Comparison of ENCODE assay signal across 24 cellular contexts in genomic region chr1:156945881-156946661, GRCh38. TPM values are rescaled to one million over a fixed set of nuclear protein-coding genes. Genes with fewer than 3 reads are reported as not detected.
A peak's percentile ranks its signal among the peaks of the same experiment; 100 is the strongest.
DNase-seq lines count a peak whose midpoint lies in the region; ATAC-seq, FAIRE-seq and TF ChIP-seq lines count a peak whose summit lies in the region.
"Had no signal": no experiment of that assay in that cellular context is flagged by ENCODE, and none has a peak within 500 bp of the region (broad histone marks: within the 10 kb centered on the region; RNA-seq: fewer than 3 reads in every experiment).

No MANE protein-coding gene starts in this region.

- H3K9ac ChIP-seq in HCT116 (ENCODE audit: low read length) = no peak overlapping the region
- no peak overlapping the region for H3K9ac ChIP-seq in K562 (ENCODE audit: insufficient read depth in 1 of 2, low read depth in 2 of 2, low read length in 2 of 2)
- H3K9ac ChIP-seq: BLaER1, parathyroid adenoma had no signal

- RAD21 ChIA-PET in HCT116 (lab: Charles Lee; ENCODE audit: low non-redundant PET in 1 of 2, low total read pairs in 2 of 2, uncharacterized antibody in 2 of 2, unreplicated experiment in 2 of 2) = no interaction called here

- FAIRE-seq in K562 (lab: Jason Lieb, UNC) = no peak
- FAIRE-seq: RCC 7860 had no signal

- ATAC-seq in HCT116 = peak; percentile 51; the same call in 1 of the 2 replicates
- ATAC-seq in K562 = no peak
- ATAC-seq in heart right ventricle = no peak
- no peak for ATAC-seq in GM21529 (IDR thresholded peaks at IDR 0.05; ENCODE audit: unreplicated experiment)
- ATAC-seq: activated naive CD8-positive, alpha-beta T cell treated with anti-CD3 and anti-CD28 coated beads, Interleukin-2, amount 50 U/mL, for 24 hours; left ventricle myocardium superior; stimulated activated effector memory CD8-positive, alpha-beta T cell treated with anti-CD3 and anti-CD28 coated beads, Interleukin-12 subunit alpha, Interleukin-12 subunit beta, amount 100 ng/mL, for 72 hours had no signal

- H4K20me1 ChIP-seq in HCT116 (ENCODE audit: insufficient read depth) (no peaks in the 10 kb centered on the region), K562 (replicated peaks; ENCODE audit: control insufficient read depth, insufficient read depth, low read length) (no peaks in the 10 kb centered on the region)
- H4K20me1 ChIP-seq: BLaER1 had no signal

- in situ Hi-C loops in K562 (cut with MboI) = no loop called here

- TF ChIP-seq POLR2A in HCT116 (IDR thresholded peaks at IDR 0.05; ENCODE audit: borderline replicate concordance, extremely low read depth, insufficient read depth, insufficient read length) (no peak), K562 (conservative IDR thresholded peaks at IDR 0.05) (no peak)

- TF ChIP-seq EP300 in K562 (IDR thresholded peaks at IDR 0.05; ENCODE audit: low read length) = no peak

- BruUV-seq in HCT116 (replicated peaks; lab: Mats Ljungman, UMichigan) (no TSS peak), K562 (replicated peaks; lab: Mats Ljungman, UMichigan) (no TSS peak)

- H3K4me1 ChIP-seq in HCT116 (ENCODE audit: control insufficient read depth in 1 of 2, insufficient read depth in 2 of 2, low read length in 2 of 2) = peaks cover 0 to 7% of the 10 kb centered on the region in 2 experiments; a peak in 1 of 4 replicates
- no peaks in the 10 kb centered on the region; a peak in 1 of 5 replicates for H3K4me1 ChIP-seq in K562 (replicated peaks in 1 of 2; ENCODE audit: control insufficient read depth in 2 of 2, insufficient read depth in 2 of 2, low read length in 2 of 2)
- H3K4me1 ChIP-seq in heart right ventricle = no peaks in the 10 kb centered on the region
- H3K4me1 ChIP-seq: BLaER1, parathyroid adenoma, tibial artery had no signal

- DNase-seq in HCT116 (ENCODE audit: low read depth, low spot score) (peak; percentile 24), NCI-H187 treated with DMSO at 0.1 percent for 48 hours (lab: John Stamatoyannopoulos, UW) (peak; percentile 18), K562 (ENCODE audit: extremely low read depth in 1 of 4, low spot score in 3 of 4) (no peak), mesenteric fat pad (ENCODE audit: low spot score) (peak; percentile 65), heart right ventricle (no peak)
- DNase-seq in stimulated activated CD8-positive, alpha-beta memory T cell treated with anti-CD3 and anti-CD28 coated beads, Interleukin-4, amount 100 ng/mL, for 48 hours = no peak
- DNase-seq: activated CD4-positive, alpha-beta memory T cell treated with anti-CD3 and anti-CD28 coated beads, Interleukin-2, amount 10 ng/mL, durations not matched to agents 7 days and 5 days; activated naive CD8-positive, alpha-beta T cell treated with anti-CD3 and anti-CD28 coated beads, Interleukin-2, amount 50 U/mL, for 24 hours; central memory CD4-positive, alpha-beta T cell; foreskin melanocyte; KBM-7; left ventricle myocardium superior; naive B cell; NCI-H1092 treated with DMSO at 0.1 percent for 48 hours; NCI-H526; SW 1271 had no signal

- intact Hi-C loops in HCT116 (cut with micrococcal nuclease) = no loop called here
- intact Hi-C loops in K562 (cut with micrococcal nuclease) = no loop called here
- intact Hi-C loops in heart right ventricle (cut with DNase I) = no loop called here

- POLR2A ChIA-PET in HCT116 (lab: Charles Lee) (no interaction called here), K562 (lab: Yijun Ruan, JAX) (interaction anchor here (0.6 to 1.6 kb wide), 3 partner anchors 9 to 15 kb away, joined by 3 to 5 read pairs (median 4); no protein-coding TSS in a partner anchor)

- H3K36me3 ChIP-seq in HCT116 (ENCODE audit: control insufficient read depth in 1 of 2, insufficient read depth in 2 of 2, low read length in 2 of 2) = peaks cover 18 to 31% of the 10 kb centered on the region in 2 experiments; a peak in 3 of 4 replicates
- H3K36me3 ChIP-seq in K562 (ENCODE audit: control insufficient read depth, insufficient read depth, low read length) = peaks cover 61% of the 10 kb centered on the region; the same call in 2 of the 3 replicates
- peaks cover 0 to 100% (median 77%) of the 10 kb centered on the region in 9 donors for H3K36me3 ChIP-seq in heart right ventricle

- H3K27me3 ChIP-seq in HCT116 (ENCODE audit: insufficient read depth, low read length) = no peaks in the 10 kb centered on the region
- no peaks in the 10 kb centered on the region for H3K27me3 ChIP-seq in K562 (ENCODE audit: control insufficient read depth in 2 of 2, insufficient read depth in 2 of 2, low read length in 2 of 2)
- no peaks in the 10 kb centered on the region for H3K27me3 ChIP-seq in heart right ventricle
- H3K27me3 ChIP-seq: BLaER1, tibial artery had no signal

- no peaks in the 10 kb centered on the region for H3K9me1 ChIP-seq in K562 (ENCODE audit: control insufficient read depth, insufficient read depth, low read length)

- TF ChIP-seq CTCF in HCT116 (IDR thresholded peaks at IDR 0.05 in 2 of 3, conservative IDR thresholded peaks at IDR 0.05 in 1 of 3; ENCODE audit: borderline replicate concordance in 1 of 3, insufficient read depth in 1 of 3, low read depth in 2 of 3, low read length in 2 of 3) = no peak
- TF ChIP-seq CTCF in K562 (IDR thresholded peaks at IDR 0.05 in 2 of 3, conservative IDR thresholded peaks at IDR 0.05 in 1 of 3; ENCODE audit: insufficient read depth in 2 of 3, low read depth in 1 of 3, low read length in 3 of 3) = no peak
- TF ChIP-seq CTCF in heart right ventricle (IDR thresholded peaks at IDR 0.05) = no peak

- no peak overlapping the region for H3K4me3 ChIP-seq in HCT116 (replicated peaks in 1 of 2; ENCODE audit: low read depth in 1 of 2, low read length in 2 of 2)
- no peak overlapping the region for H3K4me3 ChIP-seq in K562
- H3K4me3 ChIP-seq in heart right ventricle = no peak overlapping the region
- H3K4me3 ChIP-seq: BLaER1, smooth muscle cell, tibial artery had no signal

- H2AFZ ChIP-seq in HCT116 (ENCODE audit: low read depth, low read length, poor library complexity, severe bottlenecking) (no peak overlapping the region), K562 (ENCODE audit: low read depth, low read length) (no peak overlapping the region)
- H2AFZ ChIP-seq: parathyroid adenoma had no signal

- H3K4me2 ChIP-seq in HCT116 (ENCODE audit: low read length) (no peak overlapping the region), K562 (ENCODE audit: insufficient read depth, low read length) (no peak overlapping the region)
- H3K4me2 ChIP-seq: BLaER1, smooth muscle cell had no signal

- H3K9me3 ChIP-seq in HCT116 (ENCODE audit: control insufficient read depth in 1 of 2, insufficient read depth in 1 of 2, low read depth in 1 of 2, low read length in 2 of 2) (no peaks in the 10 kb centered on the region), K562 (replicated peaks; ENCODE audit: control insufficient read depth, insufficient read depth, low read depth, low read length) (no peaks in the 10 kb centered on the region), heart right ventricle (no peaks in the 10 kb centered on the region)
- H3K9me3 ChIP-seq: BLaER1, tibial artery had no signal

- CTCF ChIA-PET in HCT116 (lab: Charles Lee) (no interaction called here), K562 (lab: Yijun Ruan, JAX; ENCODE audit: low intra/inter-chr PET ratio) (no interaction called here)

- H3K27ac ChIP-seq in HCT116 (ENCODE audit: low read depth, low read length) = no peak overlapping the region
- H3K27ac ChIP-seq in K562 (ENCODE audit: extremely low read depth, low read depth, low read length) = no peak overlapping the region
- no peak overlapping the region for H3K27ac ChIP-seq in heart right ventricle
- H3K27ac ChIP-seq: BLaER1, parathyroid adenoma, tibial artery had no signal

- no peaks in the 10 kb centered on the region for H3K79me2 ChIP-seq in HCT116 (ENCODE audit: insufficient read depth, low read length)
- no peaks in the 10 kb centered on the region for H3K79me2 ChIP-seq in K562 (ENCODE audit: control insufficient read depth, insufficient read depth, low read length)
- H3K79me2 ChIP-seq: parathyroid adenoma had no signal

- no peaks in the 10 kb centered on the region for H3K9me2 ChIP-seq in HCT116 (ENCODE audit: insufficient read depth)

- TF ChIP-seq RAD21 in HCT116 (IDR thresholded peaks at IDR 0.05; ENCODE audit: low read depth) (no peak), K562 (CRISPR knock-in tag; conservative IDR thresholded peaks at IDR 0.05 in 1 of 2, IDR thresholded peaks at IDR 0.05 in 1 of 2) (no peak)

- WGBS in K562 (ENCODE audit: insufficient coverage, low coverage, missing lambda C conversion rate) = 77% methylated on average over 11 of the region's 11 CpGs
- WGBS in heart right ventricle, 2 donors = 73% methylated on average over 11 of the region's 11 CpGs

RNA-seq across cellular contexts. Expression of gene LRRC71, which starts 25.6 kb away (rescaled TPM):
- not detected for total RNA-seq in HCT116 (2021; ENCODE audit: unreplicated experiment)
- 0.15 and 0.16 TPM in 2 replicates for polyA plus RNA-seq in HCT116 (2012)
- 2.2 and 3.8 TPM in 2 replicates for total RNA-seq in K562 (2011; cell fraction: chromatin; rRNA removed; ENCODE audit: low replicate concordance)
- 2.5 and 4.9 TPM in 2 replicates for total RNA-seq in K562 (2011; cell fraction: nucleolus; rRNA removed)
- total RNA-seq in K562 (2011; cell fraction: nucleoplasm; rRNA removed) = 2.4 and 2.8 TPM in 2 replicates
- 0.64 TPM in 1 of 2 replicates, not detected in the other for total RNA-seq in K562 (2014; rRNA removed)
- 0.22 and 0.51 TPM in 2 replicates for total RNA-seq in K562 (2014; rRNA removed; fragmentation: Illumina TruSeq; extraction: Trizol)
- total RNA-seq in K562 (2015; rRNA removed; fragmentation: Illumina TruSeq; extraction: Trizol) = not detected in 2 replicates
- 0.45 and 1.2 TPM in 2 replicates for total RNA-seq in K562 (2021)
- 0.87 and 1.1 TPM in 2 replicates for polyA plus RNA-seq in K562 (2011; rRNA removed)
- 0.99 and 1.4 TPM in 2 replicates for polyA plus RNA-seq in K562 (2011; cell fraction: cytosol; rRNA removed)
- polyA plus RNA-seq in K562 (2011; cell fraction: nucleus; rRNA removed) = 2.4 and 4.3 TPM in 2 replicates
- 0.90 and 0.99 TPM in 2 replicates for polyA plus RNA-seq in K562 (2012)
- polyA plus RNA-seq in K562 (2014; fragmentation: Illumina TruSeq; extraction: Trizol) = 0.06 and 0.51 TPM in 2 replicates
- polyA plus RNA-seq in K562 (2014; fragmentation: Nextera tagmentation; extraction: Ambion mirVana) = under 1 TPM; 0.23 to 0.38 TPM
- 0.19 and 0.91 TPM in 2 replicates for polyA plus RNA-seq in K562 (2014; rRNA removed)
- 0.54 and 0.63 TPM in 2 replicates for polyA minus RNA-seq in K562 (2011; rRNA and poly(A)+ RNA removed)
- polyA minus RNA-seq in K562 (2011; cell fraction: cytosol; rRNA and poly(A)+ RNA removed) = 1.5 TPM in 1 of 2 replicates, not detected in the other
- 1.1 and 1.4 TPM in 2 replicates for polyA minus RNA-seq in K562 (2011; cell fraction: nucleus; rRNA and poly(A)+ RNA removed)
- total RNA-seq in mesenteric fat pad = 0.32 TPM
- under 1 TPM in 3 of 10 donors, not detected in 7; 0.15 to 0.38 (median 0.35) TPM for total RNA-seq in heart right ventricle
- polyA plus RNA-seq in heart right ventricle = under 1 TPM; 0.06 to 0.51 TPM
- total RNA-seq: activated CD4-positive, alpha-beta memory T cell treated with anti-CD3 and anti-CD28 coated beads, Interleukin-2, amount 10 ng/mL, durations not matched to agents 7 days and 5 days; activated T-helper 1 cell treated with anti-CD3 and anti-CD28 coated beads, Interleukin-12 subunit alpha, Interleukin-12 subunit beta, Interleukin-2, Interleukin-4 antibody, amounts not matched to agents 30 ng/mL and 10 ng/mL and 1 ng/mL, durations not matched to agents 14 hours and 24 hours and 36 hours; smooth muscle cell had no signal
- polyA plus RNA-seq: smooth muscle cell had no signal

RNA-seq across cellular contexts. Expression of gene PEAR1, which starts 52.6 kb away (rescaled TPM):
- total RNA-seq in HCT116 (2021; ENCODE audit: unreplicated experiment) = 10.8 TPM
- 11.2 and 15.5 TPM in 2 replicates for polyA plus RNA-seq in HCT116 (2012)
- total RNA-seq in K562 (2011; cell fraction: chromatin; rRNA removed; ENCODE audit: low replicate concordance) = 6.2 and 13.8 TPM in 2 replicates
- total RNA-seq in K562 (2011; cell fraction: nucleolus; rRNA removed) = 11.7 and 12.5 TPM in 2 replicates
- total RNA-seq in K562 (2011; cell fraction: nucleoplasm; rRNA removed) = 6.5 and 7.2 TPM in 2 replicates
- 6.4 and 12.7 TPM in 2 replicates for total RNA-seq in K562 (2014; rRNA removed)
- total RNA-seq in K562 (2014; rRNA removed; fragmentation: Illumina TruSeq; extraction: Trizol) = 2.5 and 2.6 TPM in 2 replicates
- 5.9 and 6.0 TPM in 2 replicates for total RNA-seq in K562 (2015; rRNA removed; fragmentation: Illumina TruSeq; extraction: Trizol)
- 5.2 and 6.1 TPM in 2 replicates for total RNA-seq in K562 (2021)
- polyA plus RNA-seq in K562 (2011; rRNA removed) = 13.9 and 16.6 TPM in 2 replicates
- polyA plus RNA-seq in K562 (2011; cell fraction: cytosol; rRNA removed) = 17.4 and 33.0 TPM in 2 replicates
- polyA plus RNA-seq in K562 (2011; cell fraction: nucleus; rRNA removed) = 30.0 and 34.3 TPM in 2 replicates
- 5.5 and 7.2 TPM in 2 replicates for polyA plus RNA-seq in K562 (2012)
- polyA plus RNA-seq in K562 (2014; fragmentation: Illumina TruSeq; extraction: Trizol) = 6.8 and 9.8 TPM in 2 replicates
- polyA plus RNA-seq in K562 (2014; fragmentation: Nextera tagmentation; extraction: Ambion mirVana) = 1 to 10 TPM in 1 of 2 experiments, under 1 TPM in 1; 0.87 to 1.1 TPM
- 7.0 and 9.1 TPM in 2 replicates for polyA plus RNA-seq in K562 (2014; rRNA removed)
- polyA minus RNA-seq in K562 (2011; rRNA and poly(A)+ RNA removed) = 6.3 and 7.1 TPM in 2 replicates
- polyA minus RNA-seq in K562 (2011; cell fraction: cytosol; rRNA and poly(A)+ RNA removed) = 7.3 and 8.2 TPM in 2 replicates
- 6.3 and 12.1 TPM in 2 replicates for polyA minus RNA-seq in K562 (2011; cell fraction: nucleus; rRNA and poly(A)+ RNA removed)
- total RNA-seq in mesenteric fat pad = 17.7 TPM
- 10 to 100 TPM in 2 of 10 donors, 1 to 10 TPM in 8; 3.8 to 12.4 (median 7.1) TPM for total RNA-seq in heart right ventricle
- polyA plus RNA-seq in heart right ventricle = 10 to 100 TPM in 1 of 2 donors, 1 to 10 TPM in 1; 6.2 to 13.7 TPM

Comparison
In these comparisons a context has a peak if more than half of its experiments do, and no peak if none do; other contexts are left out.
1. DNase-seq: peak in HCT116 (single experiment), NCI-H187 treated with DMSO at 0.1 percent for 48 hours (single experiment) and mesenteric fat pad (single experiment); none in K562 (0 of 4), stimulated activated CD8-positive, alpha-beta memory T cell treated with anti-CD3 and anti-CD28 coated beads, Interleukin-4, amount 100 ng/mL, for 48 hours (single experiment) and heart right ventricle (0 of 2).